In genomic region chr5:70459188-70459587, GRCh38 we compare ENCODE assay signal across 8 cellular contexts.
DNase-seq lines count a peak whose midpoint lies in the region; ATAC-seq, FAIRE-seq and TF ChIP-seq lines count a peak whose summit lies in the region.
"Not testable (repeated sequence)": the region's sequence is repeated elsewhere in the genome, so short reads cannot be mapped to it uniquely, and the experiment has no call there.

No MANE protein-coding gene starts in this region.

- not testable (repeated sequence) for H3K4me1 ChIP-seq in mucosa of descending colon (ENCODE audit: low read depth); small intestine (ENCODE audit: control insufficient read depth in 2 of 2, insufficient read depth in 1 of 2, low read depth in 1 of 2, low read length in 1 of 2); upper lobe of right lung

- peak; percentile 0 for DNase-seq in CD1c-positive myeloid dendritic cell (ENCODE audit: extremely low spot score)
- DNase-seq in NB4 (ENCODE audit: low read depth), result peak; percentile 0
- DNase-seq in activated CD8-positive, alpha-beta memory T cell treated with anti-CD3 and anti-CD28 coated beads for 24 hours, result peak; percentile 40
- peak; percentile 0 for DNase-seq in glomerular visceral epithelial cell (ENCODE audit: extremely low spot score)
- peak; percentile 37 for DNase-seq in islet precursor cell
- DNase-seq in mucosa of descending colon, result peak in 1 of 3 donors; percentile 22
- peak; percentile 0 for DNase-seq in small intestine
- not testable (repeated sequence) for DNase-seq in upper lobe of right lung

- H3K9me3 ChIP-seq in mucosa of descending colon; small intestine (ENCODE audit: control insufficient read depth, low read depth); upper lobe of right lung: not testable (repeated sequence)

- intact Hi-C loops in mucosa of descending colon (cut with DNase I, micrococcal nuclease); upper lobe of right lung (cut with DNase I): not testable (repeated sequence)

- not testable (repeated sequence) for FAIRE-seq in small intestine (lab: Jason Lieb, UNC)

- not testable (repeated sequence) for H3K27me3 ChIP-seq in small intestine (ENCODE audit: control insufficient read depth in 2 of 2, insufficient read depth in 2 of 2, low read length in 2 of 2); upper lobe of right lung

- ATAC-seq in mucosa of descending colon (peak; percentile 65), upper lobe of right lung (peak; percentile 33)

- 34 to 76% (median 72%) methylated on average over 2 to 6 of the region's 13 CpGs for WGBS in small intestine, 3 donors

- not testable (repeated sequence) for H3K36me3 ChIP-seq in mucosa of descending colon (ENCODE audit: low read depth); small intestine (ENCODE audit: control insufficient read depth in 2 of 2, insufficient read depth in 2 of 2, low read length in 2 of 2); upper lobe of right lung

- not testable (repeated sequence) for TF ChIP-seq CTCF in NB4 (IDR thresholded peaks at IDR 0.05; ENCODE audit: low read depth, low read length); mucosa of descending colon (IDR thresholded peaks at IDR 0.05); upper lobe of right lung (IDR thresholded peaks at IDR 0.05)

- H3K4me3 ChIP-seq in NB4 (ENCODE audit: low read depth, low read length); mucosa of descending colon; small intestine (ENCODE audit: low read depth in 1 of 2, low read length in 2 of 2); upper lobe of right lung: not testable (repeated sequence)

- not testable (repeated sequence) for TF ChIP-seq POLR2A in NB4 (IDR thresholded peaks at IDR 0.05; ENCODE audit: extremely low read depth, insufficient read length)

- not testable (repeated sequence) for H3K27ac ChIP-seq in small intestine (ENCODE audit: low read depth in 1 of 2, low read length in 1 of 2); upper lobe of right lung
